In genomic region chr11:117143871-117144476, GRCh38 we compare ENCODE assay signal across 1 cellular context.
A peak's percentile ranks its signal among the peaks of the same experiment; 100 is the strongest.
TF ChIP-seq lines count a peak whose summit lies in the region.

Gene PAFAH1B2 (plus strand): TSS chr11:117144287. CDS start chr11:117152448, 8,161 bp downstream.

TF ChIP-seq in HepG2, 621 proteins besides CTCF, POLR2A, EP300 and RAD21 (continued from another document and continues in another):
- TF ChIP-seq, protein P1, sequence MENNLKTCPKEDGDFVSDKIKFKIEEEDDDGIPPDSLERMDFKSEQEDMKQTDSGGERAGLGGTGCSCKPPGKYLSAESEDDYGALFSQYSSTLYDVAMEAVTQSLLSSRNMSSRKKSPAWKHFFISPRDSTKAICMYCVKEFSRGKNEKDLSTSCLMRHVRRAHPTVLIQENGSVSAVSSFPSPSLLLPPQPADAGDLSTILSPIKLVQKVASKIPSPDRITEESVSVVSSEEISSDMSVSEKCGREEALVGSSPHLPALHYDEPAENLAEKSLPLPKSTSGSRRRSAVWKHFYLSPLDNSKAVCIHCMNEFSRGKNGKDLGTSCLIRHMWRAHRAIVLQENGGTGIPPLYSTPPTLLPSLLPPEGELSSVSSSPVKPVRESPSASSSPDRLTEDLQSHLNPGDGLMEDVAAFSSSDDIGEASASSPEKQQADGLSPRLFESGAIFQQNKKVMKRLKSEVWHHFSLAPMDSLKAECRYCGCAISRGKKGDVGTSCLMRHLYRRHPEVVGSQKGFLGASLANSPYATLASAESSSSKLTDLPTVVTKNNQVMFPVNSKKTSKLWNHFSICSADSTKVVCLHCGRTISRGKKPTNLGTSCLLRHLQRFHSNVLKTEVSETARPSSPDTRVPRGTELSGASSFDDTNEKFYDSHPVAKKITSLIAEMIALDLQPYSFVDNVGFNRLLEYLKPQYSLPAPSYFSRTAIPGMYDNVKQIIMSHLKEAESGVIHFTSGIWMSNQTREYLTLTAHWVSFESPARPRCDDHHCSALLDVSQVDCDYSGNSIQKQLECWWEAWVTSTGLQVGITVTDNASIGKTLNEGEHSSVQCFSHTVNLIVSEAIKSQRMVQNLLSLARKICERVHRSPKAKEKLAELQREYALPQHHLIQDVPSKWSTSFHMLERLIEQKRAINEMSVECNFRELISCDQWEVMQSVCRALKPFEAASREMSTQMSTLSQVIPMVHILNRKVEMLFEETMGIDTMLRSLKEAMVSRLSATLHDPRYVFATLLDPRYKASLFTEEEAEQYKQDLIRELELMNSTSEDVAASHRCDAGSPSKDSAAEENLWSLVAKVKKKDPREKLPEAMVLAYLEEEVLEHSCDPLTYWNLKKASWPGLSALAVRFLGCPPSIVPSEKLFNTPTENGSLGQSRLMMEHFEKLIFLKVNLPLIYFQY (CRISPR knock-in tag; IDR thresholded peaks at IDR 0.05; ENCODE audit: borderline replicate concordance): no peak; the same call in 1 of the 2 replicates
- TF ChIP-seq PPARG (CRISPR knock-in tag; conservative IDR thresholded peaks at IDR 0.05): peak; percentile 36; the same call in 1 of the 2 replicates
- no peak for TF ChIP-seq NPAS2 (CRISPR knock-in tag; IDR thresholded peaks at IDR 0.05; ENCODE audit: borderline replicate concordance)
- TF ChIP-seq RARA (CRISPR knock-in tag; IDR thresholded peaks at IDR 0.05): no peak
- TF ChIP-seq ZNF274 (CRISPR knock-in tag; IDR thresholded peaks at IDR 0.05): peak; percentile 96
- peak; percentile 83 for TF ChIP-seq TAF1 (CRISPR knock-in tag; IDR thresholded peaks at IDR 0.05)
- TF ChIP-seq ZNF326 (CRISPR knock-in tag; IDR thresholded peaks at IDR 0.05; ENCODE audit: borderline replicate concordance): no peak
- TF ChIP-seq HIVEP1 (CRISPR knock-in tag; IDR thresholded peaks at IDR 0.05): peak; percentile 82
- no peak for TF ChIP-seq ZNF207 (IDR thresholded peaks at IDR 0.05; ENCODE audit: borderline replicate concordance)
- TF ChIP-seq ZNF768 (CRISPR knock-in tag; IDR thresholded peaks at IDR 0.05): peak; percentile 57
- no peak for TF ChIP-seq DNMT1 (CRISPR knock-in tag; IDR thresholded peaks at IDR 0.05)
- TF ChIP-seq TRIM22 (IDR thresholded peaks at IDR 0.05): no peak
- TF ChIP-seq CEBPZ (IDR thresholded peaks at IDR 0.05; ENCODE audit: low read length): no peak
- TF ChIP-seq RCOR2 (CRISPR knock-in tag; IDR thresholded peaks at IDR 0.05): 0 out of 2 replicates have a peak, but pooled peaks have one; percentile 20
- no peak for TF ChIP-seq MED13 (CRISPR knock-in tag; IDR thresholded peaks at IDR 0.05)
- no peak for TF ChIP-seq MAFK (conservative IDR thresholded peaks at IDR 0.05 in 1 of 2, IDR thresholded peaks at IDR 0.05 in 1 of 2; ENCODE audit: low read length in 2 of 2)
- TF ChIP-seq ZNF710 (CRISPR knock-in tag; IDR thresholded peaks at IDR 0.05; ENCODE audit: borderline replicate concordance): peak; percentile 47; the same call in 1 of the 2 replicates
- TF ChIP-seq TEAD3 (CRISPR knock-in tag; optimal IDR thresholded peaks at IDR 0.05; ENCODE audit: borderline replicate concordance): peak; percentile 75
- no peak for TF ChIP-seq ZNF414 (CRISPR knock-in tag; IDR thresholded peaks at IDR 0.05)
- TF ChIP-seq U2AF1 (optimal IDR thresholded peaks at IDR 0.05; ENCODE audit: low read depth, low read length): no peak
- peak; percentile 29; the same call in 1 of the 2 replicates for TF ChIP-seq ZBTB10 (CRISPR knock-in tag; IDR thresholded peaks at IDR 0.05; ENCODE audit: borderline replicate concordance)
- TF ChIP-seq ZNF550 (CRISPR knock-in tag; IDR thresholded peaks at IDR 0.05; ENCODE audit: borderline replicate concordance): peak; percentile 83; the same call in 1 of the 2 replicates
- TF ChIP-seq BRD4 (CRISPR knock-in tag; IDR thresholded peaks at IDR 0.05): peak; percentile 60; the same call in 1 of the 2 replicates
- TF ChIP-seq HCFC1 (IDR thresholded peaks at IDR 0.05; ENCODE audit: low read depth, low read length): no peak
- TF ChIP-seq, protein P2, sequence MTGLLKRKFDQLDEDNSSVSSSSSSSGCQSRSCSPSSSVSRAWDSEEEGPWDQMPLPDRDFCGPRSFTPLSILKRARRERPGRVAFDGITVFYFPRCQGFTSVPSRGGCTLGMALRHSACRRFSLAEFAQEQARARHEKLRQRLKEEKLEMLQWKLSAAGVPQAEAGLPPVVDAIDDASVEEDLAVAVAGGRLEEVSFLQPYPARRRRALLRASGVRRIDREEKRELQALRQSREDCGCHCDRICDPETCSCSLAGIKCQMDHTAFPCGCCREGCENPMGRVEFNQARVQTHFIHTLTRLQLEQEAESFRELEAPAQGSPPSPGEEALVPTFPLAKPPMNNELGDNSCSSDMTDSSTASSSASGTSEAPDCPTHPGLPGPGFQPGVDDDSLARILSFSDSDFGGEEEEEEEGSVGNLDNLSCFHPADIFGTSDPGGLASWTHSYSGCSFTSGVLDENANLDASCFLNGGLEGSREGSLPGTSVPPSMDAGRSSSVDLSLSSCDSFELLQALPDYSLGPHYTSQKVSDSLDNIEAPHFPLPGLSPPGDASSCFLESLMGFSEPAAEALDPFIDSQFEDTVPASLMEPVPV (CRISPR knock-in tag; IDR thresholded peaks at IDR 0.05): no peak
- TF ChIP-seq, protein P3, sequence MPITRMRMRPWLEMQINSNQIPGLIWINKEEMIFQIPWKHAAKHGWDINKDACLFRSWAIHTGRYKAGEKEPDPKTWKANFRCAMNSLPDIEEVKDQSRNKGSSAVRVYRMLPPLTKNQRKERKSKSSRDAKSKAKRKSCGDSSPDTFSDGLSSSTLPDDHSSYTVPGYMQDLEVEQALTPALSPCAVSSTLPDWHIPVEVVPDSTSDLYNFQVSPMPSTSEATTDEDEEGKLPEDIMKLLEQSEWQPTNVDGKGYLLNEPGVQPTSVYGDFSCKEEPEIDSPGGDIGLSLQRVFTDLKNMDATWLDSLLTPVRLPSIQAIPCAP (CRISPR knock-in tag; IDR thresholded peaks at IDR 0.05; ENCODE audit: low read depth): 0 out of 2 replicates have a peak, but pooled peaks have one; percentile 78
- no peak for TF ChIP-seq SRSF4 (IDR thresholded peaks at IDR 0.05; ENCODE audit: low read depth, low read length, poor library complexity, severe bottlenecking)
- TF ChIP-seq SMAD1 (CRISPR knock-in tag; IDR thresholded peaks at IDR 0.05; ENCODE audit: borderline replicate concordance, low read depth): peak; percentile 5; the same call in 1 of the 2 replicates
- TF ChIP-seq ARNT (IDR thresholded peaks at IDR 0.05): no peak
- no peak for TF ChIP-seq LCORL (IDR thresholded peaks at IDR 0.05)
- TF ChIP-seq LCORL (CRISPR knock-in tag; IDR thresholded peaks at IDR 0.05): peak; percentile 75
- peak; percentile 92 for TF ChIP-seq ZSCAN31 (CRISPR knock-in tag; IDR thresholded peaks at IDR 0.05; ENCODE audit: low read depth)
- no peak for TF ChIP-seq FIP1L1 (IDR thresholded peaks at IDR 0.05; ENCODE audit: borderline replicate concordance, insufficient read depth, low read depth, low read length)
- no peak for TF ChIP-seq EHMT2 (IDR thresholded peaks at IDR 0.05; ENCODE audit: borderline replicate concordance, low read depth, low read length)
- TF ChIP-seq DRAP1 (CRISPR knock-in tag; IDR thresholded peaks at IDR 0.05): peak; percentile 97
- peak; percentile 57; the same call in 1 of the 2 replicates for TF ChIP-seq ZNF513 (CRISPR knock-in tag; conservative IDR thresholded peaks at IDR 0.05)
- TF ChIP-seq ZNF572 (CRISPR knock-in tag; IDR thresholded peaks at IDR 0.05): 0 out of 2 replicates have a peak, but pooled peaks have one; percentile 72
- TF ChIP-seq ATF5 (CRISPR knock-in tag; IDR thresholded peaks at IDR 0.05; ENCODE audit: low read depth): peak; percentile 72; the same call in 1 of the 2 replicates
